Comparison of ENCODE assay signal across 8 cellular contexts in the genomic region with DNA sequence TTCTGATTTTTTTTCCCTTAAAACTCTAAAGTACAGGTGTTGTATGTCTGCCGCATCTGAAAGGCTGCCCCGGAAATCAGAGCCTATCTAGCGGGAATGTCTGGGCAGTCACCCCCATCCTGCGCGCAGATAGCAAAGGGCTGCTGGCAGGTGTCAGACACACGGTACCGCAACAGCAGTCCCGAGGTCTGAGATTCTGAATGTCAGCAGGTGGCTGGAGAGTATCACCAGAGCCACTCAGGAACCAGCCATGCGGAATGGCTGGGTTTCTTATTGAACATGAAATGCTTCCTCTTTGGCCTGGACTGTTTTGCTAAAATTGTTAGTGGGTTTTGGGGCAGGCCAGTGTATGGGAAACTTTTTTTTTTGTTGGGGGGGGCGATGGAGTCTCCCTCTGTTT. TPM values are rescaled to one million over a fixed set of nuclear protein-coding genes. Genes with fewer than 3 reads are reported as not detected.
A peak's percentile ranks its signal among the peaks of the same experiment; 100 is the strongest.
DNase-seq lines count a peak whose midpoint lies in the region; ATAC-seq and TF ChIP-seq lines count a peak whose summit lies in the region.

No MANE protein-coding gene starts in this region.

- no peak overlapping the region for H3K4me3 Mint-ChIP-seq in endodermal cell

- TF ChIP-seq CTCF in endodermal cell (conservative IDR thresholded peaks at IDR 0.05): no peak
- no peak for TF ChIP-seq CTCF in MM.1S (IDR thresholded peaks at IDR 0.05; ENCODE audit: low read length)

- H3K36me3 Mint-ChIP-seq in endodermal cell (ENCODE audit: low read depth): peaks cover 30% of the 10 kb centered on the region

- peaks cover 3% of the 10 kb centered on the region for H3K4me1 Mint-ChIP-seq in endodermal cell

- H3K9me2 ChIP-seq in MM.1S (replicated peaks; ENCODE audit: insufficient read depth, low read length): no peaks in the 10 kb centered on the region

- 0 out of 2 replicates have a peak, but pooled peaks cover 6% of the 10 kb centered on the region for H3F3A ChIP-seq in MM.1S (ENCODE audit: insufficient read depth, low read length)

- H3K36me3 ChIP-seq in endodermal cell (ENCODE audit: control insufficient read depth, insufficient read depth, low read length): peaks cover 19% of the 10 kb centered on the region
- peaks cover 10% of the 10 kb centered on the region for H3K36me3 ChIP-seq in SJCRH30
- peaks cover 11% of the 10 kb centered on the region; the same call in 1 of the 2 replicates for H3K36me3 ChIP-seq in MM.1S (replicated peaks; ENCODE audit: insufficient read depth, low read length)

- H3K4me1 ChIP-seq in endodermal cell (ENCODE audit: control insufficient read depth, insufficient read depth, low read length) (no peaks in the 10 kb centered on the region), SJCRH30 (no peaks in the 10 kb centered on the region), MM.1S (ENCODE audit: low read length) (no peaks in the 10 kb centered on the region)

- peak; percentile 89 for ATAC-seq in GM21390 (IDR thresholded peaks at IDR 0.05; ENCODE audit: unreplicated experiment)

- no peaks in the 10 kb centered on the region for H4K20me1 ChIP-seq in MM.1S (ENCODE audit: insufficient read depth, low read length)

- no peaks in the 10 kb centered on the region for H3K27me3 Mint-ChIP-seq in endodermal cell (ENCODE audit: insufficient read depth)

- 96 to 97% methylated on average over 4 to 10 of the region's 10 CpGs for WGBS in endodermal cell (ENCODE audit: insufficient coverage in 1 of 2, insufficient read length in 1 of 2), 2 experiments

- no peak overlapping the region for H3K9ac ChIP-seq in endodermal cell (ENCODE audit: extremely low read depth, low read length, poor library complexity, severe bottlenecking)
- H3K9ac ChIP-seq in MM.1S (ENCODE audit: low read length): no peak overlapping the region

- H3K27ac ChIP-seq in endodermal cell (ENCODE audit: low read depth, low read length): no peak overlapping the region
- no peak overlapping the region for H3K27ac ChIP-seq in SJCRH30
- no peak overlapping the region for H3K27ac ChIP-seq in MM.1S (ENCODE audit: low read length)

- peak overlapping the region; percentile 61 for H3K27ac Mint-ChIP-seq in endodermal cell

- no peaks in the 10 kb centered on the region for H3K9me3 Mint-ChIP-seq in endodermal cell

- no peaks in the 10 kb centered on the region for H3K27me3 ChIP-seq in endodermal cell (ENCODE audit: control insufficient read depth, insufficient read depth, low read length, poor library complexity, severe bottlenecking)
- no peaks in the 10 kb centered on the region for H3K27me3 ChIP-seq in SJCRH30
- H3K27me3 ChIP-seq in MM.1S (replicated peaks; ENCODE audit: insufficient read depth, low read length): no peaks in the 10 kb centered on the region

- H3K4me3 ChIP-seq in endodermal cell (ENCODE audit: low read length) (no peak overlapping the region), SJCRH30 (no peak overlapping the region), MM.1S (ENCODE audit: low read length) (no peak overlapping the region)

- no peak overlapping the region for H3K4me2 ChIP-seq in MM.1S (ENCODE audit: low read depth, low read length)

- H3K9me3 ChIP-seq in endodermal cell (ENCODE audit: control insufficient read depth, low read length): no peaks in the 10 kb centered on the region
- H3K9me3 ChIP-seq in SJCRH30 (replicated peaks): no peaks in the 10 kb centered on the region
- no peaks in the 10 kb centered on the region for H3K9me3 ChIP-seq in MM.1S (replicated peaks; ENCODE audit: insufficient read depth, low read length)

- H3K79me2 ChIP-seq in MM.1S (ENCODE audit: low read length): no peaks in the 10 kb centered on the region

- DNase-seq in DMS53 (lab: John Stamatoyannopoulos, UW): peak; percentile 95
- peak; percentile 7 for DNase-seq in NCI-H1092 (lab: John Stamatoyannopoulos, UW)
- DNase-seq in endodermal cell: no peak
- no peak for DNase-seq in SJCRH30
- DNase-seq in nucleus accumbens (lab: John Stamatoyannopoulos, UW): no peak
- no peak for DNase-seq in MM.1S
- no peak for DNase-seq in HUDEP-2 (lab: John Stamatoyannopoulos, UW; ENCODE audit: unreplicated experiment in 76 of 76)

- no peak overlapping the region for H2AFZ ChIP-seq in MM.1S (ENCODE audit: low read length)

RNA-seq across cellular contexts. Expression of a gene that starts 53.3 kb away (rescaled TPM):
- 10 to 100 TPM; 54.9 to 57.6 TPM for total RNA-seq in endodermal cell
- 63.5 TPM for polyA plus RNA-seq in endodermal cell (2013, experiment 1 of 2)
- 60.5 TPM for polyA plus RNA-seq in endodermal cell (2013, experiment 2 of 2)
- total RNA-seq in SJCRH30 (2014; rRNA removed; shearing (Covaris generic)): 87.7 and 92.7 TPM in 2 replicates

Comparison
In these comparisons a context has a peak if more than half of its experiments do, and no peak if none do; other contexts are left out.
1. DNase-seq: peak in DMS53 (single experiment) and NCI-H1092 (single experiment); none in endodermal cell (single experiment), SJCRH30 (0 of 2), nucleus accumbens (0 of 56), MM.1S (single experiment) and HUDEP-2 (0 of 76).